8 cellular contexts compared by ENCODE assay signal in genomic region chr10:92848037-92848440, GRCh38. TPM values are rescaled to one million over a fixed set of nuclear protein-coding genes. Genes with fewer than 3 reads are reported as not detected.
DNase-seq lines count a peak whose midpoint lies in the region; ATAC-seq and TF ChIP-seq lines count a peak whose summit lies in the region.

No MANE protein-coding gene starts in this region.

- H3K9me3 ChIP-seq in iPS-18a (ENCODE audit: control insufficient read depth, low read depth, low read length): no peaks in the 10 kb centered on the region

- TF ChIP-seq CTCF in WTC11 (IDR thresholded peaks at IDR 0.05): no peak

- no peak for DNase-seq in activated T-cell treated with anti-CD3 and anti-CD28 coated beads, Interleukin-2, amount 50 U/mL, for 72 hours
- no peak for DNase-seq in activated T-cell treated with anti-CD3 and anti-CD28 coated beads, Interleukin-2, amount 50 U/mL, for 1 hour
- DNase-seq in WTC11 (ENCODE audit: low spot score): no peak
- DNase-seq in NCI-H2196 treated with DMSO at 0.1 percent for 48 hours (lab: John Stamatoyannopoulos, UW; ENCODE audit: unreplicated experiment): no peak
- DNase-seq in GDM1 (lab: John Stamatoyannopoulos, UW): no peak

- H3K4me3 Mint-ChIP-seq in activated T-cell treated with anti-CD3 and anti-CD28 coated beads, Interleukin-2, amount 50 U/mL, for 72 hours: peak overlapping the region; percentile 84 to 89
- peak overlapping the region; percentile 87 for H3K4me3 Mint-ChIP-seq in WTC11
- peak overlapping the region; percentile 83 for H3K4me3 Mint-ChIP-seq in stimulated activated naive CD8-positive, alpha-beta T cell treated with anti-CD3 and anti-CD28 coated beads, Interleukin-15, Interleukin-2, amounts not matched to agents 100 ng/mL and 50 ng/mL, for 24 hours

- H3K9me3 Mint-ChIP-seq in activated T-cell treated with anti-CD3 and anti-CD28 coated beads, Interleukin-2, amount 50 U/mL, for 72 hours: no peaks in the 10 kb centered on the region
- H3K9me3 Mint-ChIP-seq in WTC11: peaks cover 15% of the 10 kb centered on the region
- H3K9me3 Mint-ChIP-seq in stimulated activated naive CD8-positive, alpha-beta T cell treated with anti-CD3 and anti-CD28 coated beads, Interleukin-15, Interleukin-2, amounts not matched to agents 100 ng/mL and 50 ng/mL, for 24 hours: no peaks in the 10 kb centered on the region

- H3K36me3 ChIP-seq in iPS-18a (ENCODE audit: control insufficient read depth, low read depth, low read length): no peaks in the 10 kb centered on the region

- POLR2A ChIA-PET in WTC11 (lab: Charles Lee): interaction anchor here (0.8 kb wide), 1 partner anchor 46 kb away, joined by 3 read pairs; no protein-coding TSS in a partner anchor

- peaks cover 4% of the 10 kb centered on the region for H3K4me1 ChIP-seq in iPS-18a (ENCODE audit: control insufficient read depth, low read depth, low read length)

- no peak overlapping the region for H3K27ac ChIP-seq in iPS-18a (ENCODE audit: low read length)

- H3K36me3 Mint-ChIP-seq in activated T-cell treated with anti-CD3 and anti-CD28 coated beads, Interleukin-2, amount 50 U/mL, for 72 hours (ENCODE audit: insufficient read depth in 2 of 2): peaks cover 0 to 4% of the 10 kb centered on the region in 2 donors
- H3K36me3 Mint-ChIP-seq in WTC11: no peaks in the 10 kb centered on the region
- peaks cover 5% of the 10 kb centered on the region for H3K36me3 Mint-ChIP-seq in stimulated activated naive CD8-positive, alpha-beta T cell treated with anti-CD3 and anti-CD28 coated beads, Interleukin-15, Interleukin-2, amounts not matched to agents 100 ng/mL and 50 ng/mL, for 24 hours (ENCODE audit: low read depth)

- peaks cover 30% of the 10 kb centered on the region for H3K27me3 ChIP-seq in iPS-18a (ENCODE audit: control insufficient read depth, insufficient read depth, low read length)

- peak overlapping the region; percentile 74 for H3K4me3 ChIP-seq in iPS-18a (ENCODE audit: low read length)

- CTCF ChIA-PET in WTC11 (lab: Charles Lee): interaction anchor here (0.6 to 2.5 kb wide), 11 partner anchors 9 to 557 kb away, joined by 3 to 35 read pairs (median 4); partner anchors contain the start of gene MARCHF5

- peak overlapping the region; percentile 40 for H3K9ac ChIP-seq in iPS-18a (ENCODE audit: low read length)

- H3K27me3 Mint-ChIP-seq in activated T-cell treated with anti-CD3 and anti-CD28 coated beads, Interleukin-2, amount 50 U/mL, for 72 hours (ENCODE audit: low read depth): no peaks in the 10 kb centered on the region
- H3K27me3 Mint-ChIP-seq in WTC11 (ENCODE audit: low read depth): peaks cover 58% of the 10 kb centered on the region
- no peaks in the 10 kb centered on the region for H3K27me3 Mint-ChIP-seq in stimulated activated naive CD8-positive, alpha-beta T cell treated with anti-CD3 and anti-CD28 coated beads, Interleukin-15, Interleukin-2, amounts not matched to agents 100 ng/mL and 50 ng/mL, for 24 hours

- H3K27ac Mint-ChIP-seq in activated T-cell treated with anti-CD3 and anti-CD28 coated beads, Interleukin-2, amount 50 U/mL, for 72 hours: peak overlapping the region; percentile 66
- H3K27ac Mint-ChIP-seq in WTC11: no peak overlapping the region
- peak overlapping the region; percentile 22 for H3K27ac Mint-ChIP-seq in stimulated activated naive CD8-positive, alpha-beta T cell treated with anti-CD3 and anti-CD28 coated beads, Interleukin-15, Interleukin-2, amounts not matched to agents 100 ng/mL and 50 ng/mL, for 24 hours

- H3K4me1 Mint-ChIP-seq in activated T-cell treated with anti-CD3 and anti-CD28 coated beads, Interleukin-2, amount 50 U/mL, for 72 hours (ENCODE audit: low read depth): peaks cover 42% of the 10 kb centered on the region
- H3K4me1 Mint-ChIP-seq in WTC11: peaks cover 14% of the 10 kb centered on the region
- H3K4me1 Mint-ChIP-seq in stimulated activated naive CD8-positive, alpha-beta T cell treated with anti-CD3 and anti-CD28 coated beads, Interleukin-15, Interleukin-2, amounts not matched to agents 100 ng/mL and 50 ng/mL, for 24 hours (ENCODE audit: low read depth): peaks cover 38% of the 10 kb centered on the region

- peak; percentile 66 to 70 for ATAC-seq in activated T-cell treated with anti-CD3 and anti-CD28 coated beads, Interleukin-2, amount 50 U/mL, for 72 hours (replicated peaks in 1 of 2)
- ATAC-seq in WTC11 (peak; percentile 65), GM18868 (IDR thresholded peaks at IDR 0.05; ENCODE audit: unreplicated experiment) (no peak)

TF ChIP-seq in WTC11, 78 proteins besides CTCF, POLR2A, EP300 and RAD21:
- TF ChIP-seq CREB1 (CRISPR knock-in tag; IDR thresholded peaks at IDR 0.05) (no peak), ESRRA (CRISPR knock-in tag; IDR thresholded peaks at IDR 0.05; ENCODE audit: borderline replicate concordance) (no peak), ELF4 (CRISPR knock-in tag; IDR thresholded peaks at IDR 0.05; ENCODE audit: low read depth) (no peak), STAT6 (CRISPR knock-in tag; conservative IDR thresholded peaks at IDR 0.05; ENCODE audit: low read depth) (no peak), ATF1 (CRISPR knock-in tag; IDR thresholded peaks at IDR 0.05) (no peak), PREB (CRISPR knock-in tag; IDR thresholded peaks at IDR 0.05; ENCODE audit: borderline replicate concordance) (no peak), NR1H2 (CRISPR knock-in tag; IDR thresholded peaks at IDR 0.05) (no peak), E2F5 (CRISPR knock-in tag; IDR thresholded peaks at IDR 0.05) (no peak), EMX1 (CRISPR knock-in tag; IDR thresholded peaks at IDR 0.05) (no peak), GRHL2 (CRISPR knock-in tag; IDR thresholded peaks at IDR 0.05; ENCODE audit: insufficient replicate concordance, severe bottlenecking) (no peak), NFE2L1 (CRISPR knock-in tag; IDR thresholded peaks at IDR 0.05) (no peak), ZMAT4 (CRISPR knock-in tag; IDR thresholded peaks at IDR 0.05) (no peak), MAX (CRISPR knock-in tag; IDR thresholded peaks at IDR 0.05) (no peak), JAZF1 (CRISPR knock-in tag; IDR thresholded peaks at IDR 0.05) (no peak), ZNF396 (CRISPR knock-in tag; IDR thresholded peaks at IDR 0.05; ENCODE audit: borderline replicate concordance) (no peak), JUN (CRISPR knock-in tag; IDR thresholded peaks at IDR 0.05) (no peak)

RNA-seq across cellular contexts. Expression of gene EXOC6, which starts 0.3 kb away (rescaled TPM):
- total RNA-seq in activated T-cell treated with anti-CD3 and anti-CD28 coated beads, Interleukin-2, amount 50 U/mL, for 72 hours: 10 to 100 TPM in 1 of 2 donors, 1 to 10 TPM in 1; 9.2 to 12.6 TPM
- 4.4 to 5.0 TPM (median 4.5 TPM) in 3 replicates for total RNA-seq in WTC11 (2021)
